ENCODE assay signal across 7 cellular contexts in the genomic region with DNA sequence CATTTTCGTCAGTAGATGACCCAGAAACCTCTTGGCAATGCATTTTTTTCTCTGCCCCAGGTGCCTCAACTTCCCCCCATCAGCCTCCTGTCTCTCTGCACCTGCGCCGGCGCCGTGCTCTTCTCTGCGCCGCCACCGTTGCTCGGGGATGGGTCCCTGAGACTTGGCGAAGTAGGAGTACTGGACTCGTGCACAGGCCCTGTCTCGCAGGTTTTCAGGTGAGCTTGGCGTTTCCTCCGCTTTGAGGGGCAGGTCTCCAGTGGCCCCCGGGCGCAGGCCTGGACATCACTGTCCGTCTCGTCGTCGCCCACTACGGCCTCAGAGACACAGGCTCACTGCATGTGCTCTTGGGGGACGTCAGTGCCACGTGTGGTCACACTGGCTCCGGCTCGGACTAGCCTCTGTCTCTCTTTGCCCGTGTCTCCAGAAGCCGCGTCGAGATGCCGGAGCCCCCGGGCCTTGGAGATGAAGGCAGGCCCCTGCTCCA.
DNase-seq lines count a peak whose midpoint lies in the region; ATAC-seq and TF ChIP-seq lines count a peak whose summit lies in the region.
"Not testable (repeated sequence)": the region's sequence is repeated elsewhere in the genome, so short reads cannot be mapped to it uniquely, and the experiment has no call there.

No MANE protein-coding gene starts in this region.

- H3K9ac ChIP-seq in skeletal muscle satellite cell (ENCODE audit: low read depth, low read length) = peak overlapping the region; percentile 75

- peak overlapping the region; percentile 53 for H3K4me2 ChIP-seq in OCI-LY7 (ENCODE audit: low read length)
- peak overlapping the region; percentile 68 for H3K4me2 ChIP-seq in skeletal muscle satellite cell (ENCODE audit: low read length)

- H2AFZ ChIP-seq in OCI-LY7 (ENCODE audit: low read length) = not testable (repeated sequence)

- not testable (repeated sequence) for H3K9me3 Mint-ChIP-seq in glutamatergic neuron (ENCODE audit: unreplicated experiment); naive thymus-derived CD4-positive, alpha-beta T cell

- not testable (repeated sequence) for H3K4me1 Mint-ChIP-seq in glutamatergic neuron (ENCODE audit: low read depth, unreplicated experiment); naive thymus-derived CD4-positive, alpha-beta T cell

- H3K36me3 Mint-ChIP-seq in glutamatergic neuron (ENCODE audit: unreplicated experiment); naive thymus-derived CD4-positive, alpha-beta T cell: not testable (repeated sequence)

- POLR2A ChIA-PET in OCI-LY7 (lab: Charles Lee); naive thymus-derived CD4-positive, alpha-beta T cell (lab: Charles Lee): not testable (repeated sequence)

- CTCF ChIA-PET in OCI-LY7 (lab: Charles Lee; ENCODE audit: unreplicated experiment); naive thymus-derived CD4-positive, alpha-beta T cell (lab: Charles Lee): not testable (repeated sequence)

- not testable (repeated sequence) for TF ChIP-seq CTCF in GM12864 (IDR thresholded peaks at IDR 0.05; ENCODE audit: low read depth, low read length, missing control alignments); OCI-LY7 (conservative IDR thresholded peaks at IDR 0.05; ENCODE audit: low read length); breast epithelium (IDR thresholded peaks at IDR 0.05); glutamatergic neuron (IDR thresholded peaks at IDR 0.05; ENCODE audit: partially characterized antibody, unreplicated experiment)

- peak overlapping the region; percentile 100 for H3K4me3 Mint-ChIP-seq in glutamatergic neuron (ENCODE audit: unreplicated experiment)
- H3K4me3 Mint-ChIP-seq in naive thymus-derived CD4-positive, alpha-beta T cell = peak overlapping the region; percentile 38 to 100 (median 94)

- H3K27me3 ChIP-seq in breast epithelium; naive thymus-derived CD4-positive, alpha-beta T cell (ENCODE audit: control insufficient read depth in 2 of 2, insufficient read depth in 2 of 2, low read length in 2 of 2); skeletal muscle satellite cell (ENCODE audit: control insufficient read depth, insufficient read depth, low read length): not testable (repeated sequence)

- H4K20me1 ChIP-seq in OCI-LY7 (ENCODE audit: insufficient read depth, low read length) = not testable (repeated sequence)

- H3K4me3 ChIP-seq in GM12864 (ENCODE audit: low read depth, low read length) (peak overlapping the region; percentile 74), OCI-LY7 (ENCODE audit: low read depth, low read length, poor library complexity, severe bottlenecking) (peak overlapping the region; percentile 70), breast epithelium (peak overlapping the region; percentile 53 to 82 (median 69)), skeletal muscle satellite cell (ENCODE audit: low read length) (peak overlapping the region; percentile 88)
- H3K4me3 ChIP-seq in naive thymus-derived CD4-positive, alpha-beta T cell (ENCODE audit: low read length) = not testable (repeated sequence)

- not testable (repeated sequence) for H3K27me3 Mint-ChIP-seq in glutamatergic neuron (ENCODE audit: unreplicated experiment); naive thymus-derived CD4-positive, alpha-beta T cell

- not testable (repeated sequence) for TF ChIP-seq POLR2A in breast epithelium (IDR thresholded peaks at IDR 0.05)

- not testable (repeated sequence) for H3K4me1 ChIP-seq in OCI-LY7 (ENCODE audit: insufficient read depth, low read length, poor library complexity, severe bottlenecking); breast epithelium; naive thymus-derived CD4-positive, alpha-beta T cell (ENCODE audit: control insufficient read depth in 2 of 2, insufficient read depth in 2 of 2, low read length in 2 of 2); skeletal muscle satellite cell (ENCODE audit: control insufficient read depth, insufficient read depth, low read length)

- not testable (repeated sequence) for H3K36me3 ChIP-seq in OCI-LY7 (ENCODE audit: insufficient read depth, low read length); breast epithelium; naive thymus-derived CD4-positive, alpha-beta T cell (ENCODE audit: control insufficient read depth in 2 of 3, insufficient read depth in 3 of 3, low read length in 3 of 3); skeletal muscle satellite cell (ENCODE audit: insufficient read depth, low read length)

- not testable (repeated sequence) for BruUV-seq in OCI-LY7 (replicated peaks; lab: Mats Ljungman, UMichigan)

- not testable (repeated sequence) for H3K79me2 ChIP-seq in OCI-LY7 (ENCODE audit: insufficient read depth, low read depth, low read length)

- intact Hi-C loops in OCI-LY7 (cut with micrococcal nuclease; ENCODE audit: unreplicated experiment); breast epithelium (cut with DNase I; ENCODE audit: low total_unique reads); naive thymus-derived CD4-positive, alpha-beta T cell (cut with micrococcal nuclease): not testable (repeated sequence)

- H3K9me3 ChIP-seq in OCI-LY7 (ENCODE audit: low read length); breast epithelium; naive thymus-derived CD4-positive, alpha-beta T cell (ENCODE audit: control insufficient read depth in 2 of 3, low read length in 3 of 3); skeletal muscle satellite cell (replicated peaks; ENCODE audit: low read length): not testable (repeated sequence)

- not testable (repeated sequence) for DNase-seq in GM12864 (ENCODE audit: low read depth); breast epithelium (ENCODE audit: low spot score in 2 of 2); glutamatergic neuron
- DNase-seq in OCI-LY7 (ENCODE audit: low spot score) = peak; percentile 85
- peak; percentile 67 for DNase-seq in activated CD8-positive, alpha-beta memory T cell treated with anti-CD3 and anti-CD28 coated beads for 24 hours
- DNase-seq in naive thymus-derived CD4-positive, alpha-beta T cell = peak in 2 of 9 donors; percentile 9 to 13

- H3K27ac ChIP-seq in OCI-LY7 (ENCODE audit: low read depth, low read length, poor library complexity, severe bottlenecking) (peak overlapping the region; percentile 83), breast epithelium (peak overlapping the region; percentile 80 to 86)
- peak overlapping the region; percentile 48 for H3K27ac ChIP-seq in naive thymus-derived CD4-positive, alpha-beta T cell (ENCODE audit: low read depth, low read length)

- H3K27ac Mint-ChIP-seq in glutamatergic neuron (ENCODE audit: unreplicated experiment) = peak overlapping the region; percentile 91
- peak overlapping the region in 7 of 9 donors; percentile 65 to 99 (median 92) for H3K27ac Mint-ChIP-seq in naive thymus-derived CD4-positive, alpha-beta T cell

- ATAC-seq in naive thymus-derived CD4-positive, alpha-beta T cell = not testable (repeated sequence)

- not testable (repeated sequence) for H3K9me2 ChIP-seq in OCI-LY7 (ENCODE audit: insufficient read depth, low read length)
